Comparison of ENCODE assay signal across 15 cellular contexts in genomic region chr1:62900566-62900965, GRCh38.
DNase-seq lines count a peak whose midpoint lies in the region; ATAC-seq and TF ChIP-seq lines count a peak whose summit lies in the region.
"Had no signal": no experiment of that assay in that cellular context is flagged by ENCODE, and none has a peak within 500 bp of the region (broad histone marks: within the 10 kb centered on the region; RNA-seq: fewer than 3 reads in every experiment).

No MANE protein-coding gene starts in this region.

- peak; percentile 71 for ATAC-seq in WTC11
- ATAC-seq in aorta (ENCODE audit: low FRiP score) = no peak
- ATAC-seq in HG02571 (IDR thresholded peaks at IDR 0.05; ENCODE audit: unreplicated experiment) = no peak
- ATAC-seq: A549; CD8-positive, alpha-beta T cell; K562 had no signal

- H3K4me3 Mint-ChIP-seq in WTC11 = no peak overlapping the region
- H3K4me3 Mint-ChIP-seq in activated CD4-positive, alpha-beta memory T cell treated with anti-CD3 and anti-CD28 coated beads for 36 hours = no peak overlapping the region
- H3K4me3 Mint-ChIP-seq: CD8-positive, alpha-beta T cell had no signal

- peaks cover 12% of the 10 kb centered on the region for H3K4me1 Mint-ChIP-seq in WTC11
- H3K4me1 Mint-ChIP-seq in activated CD4-positive, alpha-beta memory T cell treated with anti-CD3 and anti-CD28 coated beads for 36 hours (ENCODE audit: low read depth) = no peaks in the 10 kb centered on the region

- no peaks in the 10 kb centered on the region for H3K36me3 Mint-ChIP-seq in WTC11
- H3K36me3 Mint-ChIP-seq in activated CD4-positive, alpha-beta memory T cell treated with anti-CD3 and anti-CD28 coated beads for 36 hours = no peaks in the 10 kb centered on the region
- H3K36me3 Mint-ChIP-seq: CD8-positive, alpha-beta T cell had no signal

- 79 to 90% methylated on average over 1 of the region's 1 CpG for WGBS in aorta, 2 donors

- intact Hi-C loops in aorta (cut with DNase I) = no loop called here
- intact Hi-C loops in activated CD4-positive, alpha-beta memory T cell treated with anti-CD3 and anti-CD28 coated beads for 36 hours (cut with micrococcal nuclease) = no loop called here

- no peaks in the 10 kb centered on the region for H3K4me1 ChIP-seq in aorta (ENCODE audit: control insufficient read depth in 1 of 2, insufficient read depth in 2 of 2, low read length in 2 of 2)
- H3K4me1 ChIP-seq: A549, BE2C had no signal

- H3K27ac Mint-ChIP-seq in WTC11 = no peak overlapping the region
- no peak overlapping the region for H3K27ac Mint-ChIP-seq in activated CD4-positive, alpha-beta memory T cell treated with anti-CD3 and anti-CD28 coated beads for 36 hours
- H3K27ac Mint-ChIP-seq: CD8-positive, alpha-beta T cell had no signal

- H3K9me3 Mint-ChIP-seq in WTC11 = no peaks in the 10 kb centered on the region
- no peaks in the 10 kb centered on the region for H3K9me3 Mint-ChIP-seq in activated CD4-positive, alpha-beta memory T cell treated with anti-CD3 and anti-CD28 coated beads for 36 hours
- H3K9me3 Mint-ChIP-seq: CD8-positive, alpha-beta T cell had no signal

- DNase-seq in NCI-H82 (lab: John Stamatoyannopoulos, UW) (peak; percentile 45), NCI-H82 treated with DMSO at 0.1 percent for 48 hours (lab: John Stamatoyannopoulos, UW; ENCODE audit: unreplicated experiment) (no peak), WTC11 (ENCODE audit: low spot score) (no peak), iPS-NIHi7 (ENCODE audit: extremely low spot score) (peak; percentile 25), aorta (no peak)
- no peak for DNase-seq in activated CD4-positive, alpha-beta memory T cell treated with anti-CD3 and anti-CD28 coated beads for 36 hours
- DNase-seq: BE2C; CD8-positive, alpha-beta T cell; COR-L47; DMS153; HCEC 1CT had no signal

- H3K27ac ChIP-seq in aorta (ENCODE audit: low read depth in 1 of 2, low read length in 2 of 2) = no peak overlapping the region
- H3K27ac ChIP-seq: A549, C4-2B had no signal

- POLR2A ChIA-PET in WTC11 (lab: Charles Lee) = no interaction called here
- POLR2A ChIA-PET in activated CD4-positive, alpha-beta memory T cell treated with anti-CD3 and anti-CD28 coated beads for 36 hours (lab: Charles Lee) = no interaction called here

- H3K36me3 ChIP-seq in aorta (ENCODE audit: control insufficient read depth in 1 of 2, insufficient read depth in 2 of 2, low read length in 1 of 2) = no peaks in the 10 kb centered on the region
- H3K36me3 ChIP-seq: BE2C had no signal

- no peaks in the 10 kb centered on the region for H3K27me3 Mint-ChIP-seq in WTC11 (ENCODE audit: low read depth)
- H3K27me3 Mint-ChIP-seq in activated CD4-positive, alpha-beta memory T cell treated with anti-CD3 and anti-CD28 coated beads for 36 hours = peaks cover 3% of the 10 kb centered on the region

- no peaks in the 10 kb centered on the region for H3K27me3 ChIP-seq in aorta (ENCODE audit: control insufficient read depth in 1 of 2, insufficient read depth in 2 of 2, low read length in 1 of 2)
- H3K27me3 ChIP-seq: BE2C had no signal

- CTCF ChIA-PET in WTC11 (lab: Charles Lee) = interaction anchor here (0.5 to 1.4 kb wide), 2 partner anchors 10 to 59 kb away, joined by 3 to 4 read pairs; no protein-coding TSS in a partner anchor
- CTCF ChIA-PET in activated CD4-positive, alpha-beta memory T cell treated with anti-CD3 and anti-CD28 coated beads for 36 hours (lab: Charles Lee) = no interaction called here

- no peak for TF ChIP-seq CTCF in WTC11 (IDR thresholded peaks at IDR 0.05)

- H3K4me3 ChIP-seq in aorta (ENCODE audit: low read length in 2 of 2) = no peak overlapping the region
- H3K4me3 ChIP-seq: A549, K562 had no signal

- no peaks in the 10 kb centered on the region for H3K9me3 ChIP-seq in aorta (ENCODE audit: control insufficient read depth, low read length)
- H3K9me3 ChIP-seq: A549, BE2C had no signal

TF ChIP-seq in WTC11, 78 proteins besides CTCF, POLR2A, EP300 and RAD21:
- TF ChIP-seq FOXK1 (CRISPR knock-in tag; IDR thresholded peaks at IDR 0.05) = no peak

Comparison
In these comparisons a context has a peak if more than half of its experiments do, and no peak if none do; other contexts are left out.
1. DNase-seq: peak in NCI-H82 (single experiment) and iPS-NIHi7 (single experiment); none in NCI-H82 treated with DMSO at 0.1 percent for 48 hours (single experiment), WTC11 (single experiment), aorta (0 of 2) and activated CD4-positive, alpha-beta memory T cell treated with anti-CD3 and anti-CD28 coated beads for 36 hours (single experiment).